In genomic region chr1:25294889-25295790, GRCh38 we compare ENCODE assay signal across 9 cellular contexts. TPM values are rescaled to one million over a fixed set of nuclear protein-coding genes. Genes with fewer than 3 reads are reported as not detected.
"Had no signal": no experiment of that assay in that cellular context is flagged by ENCODE, and none has a peak within 500 bp of the region (broad histone marks: within the 10 kb centered on the region; RNA-seq: fewer than 3 reads in every experiment).

No MANE protein-coding gene starts in this region.

RNA-seq across cellular contexts. Expression of gene RHD, which starts 22.8 kb away (rescaled TPM):
- total RNA-seq: activated CD4-positive, alpha-beta T cell treated with anti-CD3 and anti-CD28 coated beads, Interleukin-2, amount 10 ng/mL, durations not matched to agents 24 days and 14 days; activated CD8-positive, alpha-beta memory T cell treated with anti-CD3 and anti-CD28 coated beads for 36 hours; activated CD8-positive, alpha-beta T cell treated with anti-CD3 and anti-CD28 coated beads for 36 hours; activated naive CD8-positive, alpha-beta T cell treated with anti-CD3 and anti-CD28 coated beads, Interleukin-2, amount 10 ng/mL, durations not matched to agents 7 days and 5 days; ascending aorta; body of pancreas; breast epithelium; RPMI7951 had no signal
- polyA plus RNA-seq: adipose tissue had no signal
